In genomic region chr2:223102040-223102899, GRCh38 we compare ENCODE assay signal across 13 cellular contexts. TPM values are rescaled to one million over a fixed set of nuclear protein-coding genes. Genes with fewer than 3 reads are reported as not detected.
DNase-seq lines count a peak whose midpoint lies in the region; ATAC-seq, FAIRE-seq and TF ChIP-seq lines count a peak whose summit lies in the region.
"Had no signal": no experiment of that assay in that cellular context is flagged by ENCODE, and none has a peak within 500 bp of the region (broad histone marks: within the 10 kb centered on the region; RNA-seq: fewer than 3 reads in every experiment).

No MANE protein-coding gene starts in this region.

- peaks cover 0 to 2% (median 0%) of the 10 kb centered on the region in 8 donors for H3K9me3 Mint-ChIP-seq in CD4-positive, alpha-beta memory T cell
- H3K9me3 Mint-ChIP-seq: activated B cell treated with CpG ODN at 0.5 μM for 24 hours had no signal

- H3K14ac ChIP-seq in H1 (ENCODE audit: insufficient read length) = no peak overlapping the region

- no TSS peak for BruUV-seq in mammary epithelial cell (replicated peaks; lab: Mats Ljungman, UMichigan)

- H3K23me2 ChIP-seq in H1 (ENCODE audit: low read depth, low read length) = no peaks in the 10 kb centered on the region; the same call in 1 of the 2 replicates

- TF ChIP-seq RAD21 in H1 (IDR thresholded peaks at IDR 0.05 in 1 of 2, conservative IDR thresholded peaks at IDR 0.05 in 1 of 2; ENCODE audit: low read depth in 2 of 2, low read length in 2 of 2) = no peak

- no peak overlapping the region for H4K8ac ChIP-seq in H1 (ENCODE audit: extremely low read depth, insufficient read depth, low read length)

- no peak overlapping the region for H3K56ac ChIP-seq in H1 (replicated peaks; ENCODE audit: insufficient read length, low read depth, low read length)

- H3K79me2 ChIP-seq in mammary epithelial cell (ENCODE audit: insufficient read depth, low read length) = no peaks in the 10 kb centered on the region
- no peaks in the 10 kb centered on the region for H3K79me2 ChIP-seq in H1 (ENCODE audit: control insufficient read depth in 1 of 2, insufficient read depth in 2 of 2, low read length in 2 of 2)

- H3K4me3 ChIP-seq in mammary epithelial cell (replicated peaks in 1 of 3; ENCODE audit: insufficient read depth in 1 of 3, low read depth in 2 of 3, low read length in 3 of 3) (no peak overlapping the region), breast epithelium (no peak overlapping the region), H1 (ENCODE audit: extremely low read depth in 1 of 4, insufficient read depth in 2 of 4, low read depth in 3 of 4, low read length in 4 of 4) (no peak overlapping the region)
- H3K4me3 ChIP-seq in CD4-positive, alpha-beta memory T cell (ENCODE audit: low read length in 2 of 2) = no peak overlapping the region
- H3K4me3 ChIP-seq: coronary artery had no signal

- H2BK12ac ChIP-seq in H1 (ENCODE audit: low read depth, low read length) = 0 out of 2 replicates have a peak overlapping the region, but pooled peaks have one; percentile 62

- no peaks in the 10 kb centered on the region for H3K36me3 ChIP-seq in mammary epithelial cell (ENCODE audit: insufficient read depth, low read length)
- no peaks in the 10 kb centered on the region for H3K36me3 ChIP-seq in breast epithelium
- no peaks in the 10 kb centered on the region for H3K36me3 ChIP-seq in H1 (ENCODE audit: control insufficient read depth in 2 of 4, insufficient read depth in 4 of 4, low read length in 3 of 4)
- H3K36me3 ChIP-seq in CD4-positive, alpha-beta memory T cell (ENCODE audit: insufficient read depth, low read length) = no peaks in the 10 kb centered on the region

- H3K9ac ChIP-seq in mammary epithelial cell (ENCODE audit: insufficient read depth, low read length) (no peak overlapping the region), H1 (replicated peaks in 1 of 4; ENCODE audit: extremely low read depth in 1 of 4, low read depth in 3 of 4, low read length in 3 of 4) (no peak overlapping the region)

- in situ Hi-C loops in mammary epithelial cell (cut with MboI; ENCODE audit: low sequenced_read_pairs in 2 of 2) = loop anchor here in 1 of 2 donors (5.0 kb wide), 1 partner anchor 125 kb away; no protein-coding TSS in a partner anchor

- no peak overlapping the region for H4K5ac ChIP-seq in H1 (ENCODE audit: insufficient read length, low read depth, low read length)

- no peak overlapping the region for H3K18ac ChIP-seq in H1 (ENCODE audit: extremely low read depth, low read length)

- no peak overlapping the region for H2BK20ac ChIP-seq in H1 (ENCODE audit: low read length)

- intact Hi-C loops in mammary epithelial cell (cut with micrococcal nuclease) (loop anchor here (5.0 kb wide), 2 partner anchors 185 to 410 kb away; no protein-coding TSS in a partner anchor), breast epithelium (cut with DNase I; ENCODE audit: low total_unique reads) (no loop called here)
- intact Hi-C loops in CD4-positive, alpha-beta memory T cell (cut with micrococcal nuclease) = no loop called here

- no peaks in the 10 kb centered on the region for H3K79me1 ChIP-seq in H1 (ENCODE audit: low read depth, low read length)

- no peaks in the 10 kb centered on the region for H3K36me3 Mint-ChIP-seq in CD4-positive, alpha-beta memory T cell

- H3K4me2 ChIP-seq in mammary epithelial cell (ENCODE audit: insufficient read depth, low read depth, low read length) (no peak overlapping the region), H1 (ENCODE audit: insufficient read depth in 1 of 2, low read depth in 2 of 2, low read length in 2 of 2) (no peak overlapping the region)

- no peak overlapping the region for H2BK15ac ChIP-seq in H1 (ENCODE audit: low read length)

- H3K27ac ChIP-seq in mammary epithelial cell (ENCODE audit: insufficient read depth, low read depth, low read length) (no peak overlapping the region), breast epithelium (no peak overlapping the region), H1 (ENCODE audit: low read depth, low read length) (no peak overlapping the region)
- H3K27ac ChIP-seq in CD4-positive, alpha-beta memory T cell (ENCODE audit: low read depth, low read length) = no peak overlapping the region
- H3K27ac ChIP-seq: coronary artery had no signal

- dilution Hi-C loops in mammary epithelial cell (cut with HindIII; ENCODE audit: low sequenced_read_pairs) = loop anchor here (5.0 kb wide), 2 partner anchors 50 to 130 kb away; no protein-coding TSS in a partner anchor

- H4K91ac ChIP-seq in H1 (replicated peaks; ENCODE audit: insufficient read length, low read length) = peak overlapping the region; percentile 2

- no peak overlapping the region for H3K27ac Mint-ChIP-seq in CD4-positive, alpha-beta memory T cell
- H3K27ac Mint-ChIP-seq: activated B cell treated with CpG ODN at 0.5 μM for 24 hours, progenitor cell of endocrine pancreas had no signal

- no peak overlapping the region for H3K23ac ChIP-seq in H1 (ENCODE audit: insufficient read length)

- H3K4me1 ChIP-seq in mammary epithelial cell (ENCODE audit: insufficient read depth, low read length) (peaks cover 24% of the 10 kb centered on the region), breast epithelium (no peaks in the 10 kb centered on the region), H1 (replicated peaks in 1 of 4; ENCODE audit: control insufficient read depth in 3 of 4, insufficient read depth in 4 of 4, low read length in 3 of 4) (peaks cover 2 to 6% (median 2%) of the 10 kb centered on the region in 4 experiments; a peak in 4 of 7 replicates)
- no peaks in the 10 kb centered on the region for H3K4me1 ChIP-seq in CD4-positive, alpha-beta memory T cell (ENCODE audit: insufficient read depth, low read length)

- ATAC-seq in HG03342 (IDR thresholded peaks at IDR 0.05; ENCODE audit: unreplicated experiment) = no peak
- ATAC-seq in esophagus mucosa = no peak

- CTCF ChIA-PET in mammary epithelial cell (lab: Charles Lee; ENCODE audit: low non-redundant PET) = no interaction called here
- CTCF ChIA-PET in H1 (lab: Charles Lee; ENCODE audit: partially characterized antibody) = interaction anchor here (0.6 to 4.5 kb wide), 21 partner anchors 9 to 135 kb away, joined by 3 to 40 read pairs (median 4); no protein-coding TSS in a partner anchor
- CTCF ChIA-PET in CD4-positive, alpha-beta memory T cell (lab: Charles Lee; ENCODE audit: partially characterized antibody) = no interaction called here

- TF ChIP-seq CTCF in mammary epithelial cell (conservative IDR thresholded peaks at IDR 0.05 in 1 of 2, IDR thresholded peaks at IDR 0.05 in 1 of 2; ENCODE audit: extremely low read depth in 1 of 2, insufficient read depth in 1 of 2, low read depth in 1 of 2, low read length in 2 of 2) (no peak), breast epithelium (IDR thresholded peaks at IDR 0.05) (no peak), H1 (IDR thresholded peaks at IDR 0.05; ENCODE audit: control extremely low read depth in 1 of 3, insufficient read depth in 1 of 3, low read depth in 1 of 3, low read length in 3 of 3) (no peak)

- H3K27me3 ChIP-seq in mammary epithelial cell (ENCODE audit: insufficient read depth, low read length) (no peaks in the 10 kb centered on the region), breast epithelium (no peaks in the 10 kb centered on the region), H1 (replicated peaks in 1 of 4; ENCODE audit: control insufficient read depth in 3 of 4, extremely low read depth in 1 of 4, insufficient read depth in 3 of 4, low read length in 3 of 4) (no peaks in the 10 kb centered on the region)
- H3K27me3 ChIP-seq in CD4-positive, alpha-beta memory T cell (ENCODE audit: insufficient read depth, low read length) = no peaks in the 10 kb centered on the region

- no peak for TF ChIP-seq EP300 in H1 (IDR thresholded peaks at IDR 0.05; ENCODE audit: borderline replicate concordance in 1 of 2, low read depth in 2 of 2, low read length in 2 of 2)

- H3K4me1 Mint-ChIP-seq in CD4-positive, alpha-beta memory T cell = no peaks in the 10 kb centered on the region
- H3K4me1 Mint-ChIP-seq: activated B cell treated with CpG ODN at 0.5 μM for 24 hours had no signal

- no peak overlapping the region for H3K4ac ChIP-seq in H1 (replicated peaks; ENCODE audit: insufficient read length, low read depth, low read length)

- no peaks in the 10 kb centered on the region for H3K27me3 Mint-ChIP-seq in CD4-positive, alpha-beta memory T cell
- H3K27me3 Mint-ChIP-seq: progenitor cell of endocrine pancreas had no signal

- TF ChIP-seq POLR2A in breast epithelium (IDR thresholded peaks at IDR 0.05) (no peak), H1 (IDR thresholded peaks at IDR 0.05; ENCODE audit: control extremely low read depth in 1 of 2, low read depth in 2 of 2, low read length in 2 of 2) (no peak)

- no peak overlapping the region for H3K4me3 Mint-ChIP-seq in CD4-positive, alpha-beta memory T cell
- H3K4me3 Mint-ChIP-seq: activated B cell treated with CpG ODN at 0.5 μM for 24 hours had no signal

- H2BK5ac ChIP-seq in H1 (ENCODE audit: low read depth, low read length) = no peak overlapping the region

- WGBS in mammary epithelial cell (ENCODE audit: low coverage, missing lambda C conversion rate) = 85% methylated on average over 6 of the region's 6 CpGs
- WGBS in H1 (ENCODE audit: extremely low coverage in 1 of 2, insufficient coverage in 1 of 2, insufficient read length in 1 of 2, insufficient replicate concordance in 2 of 2, low coverage in 1 of 2, low lambda C conversion rate in 2 of 2, missing lambda C conversion rate in 1 of 2), 2 experiments = 80% methylated on average over 6 of the region's 6 CpGs; no CpG with 5 or more reads in 1 of the 2 experiments

- H3K9me3 ChIP-seq in mammary epithelial cell (replicated peaks; ENCODE audit: insufficient read depth, low read length) (no peaks in the 10 kb centered on the region), breast epithelium (no peaks in the 10 kb centered on the region), H1 (ENCODE audit: insufficient read depth in 2 of 2, low read depth in 1 of 2, low read length in 1 of 2) (no peaks in the 10 kb centered on the region)
- no peaks in the 10 kb centered on the region for H3K9me3 ChIP-seq in CD4-positive, alpha-beta memory T cell (ENCODE audit: control insufficient read depth in 1 of 2, low read length in 2 of 2)

- no peak overlapping the region for H2BK120ac ChIP-seq in H1 (replicated peaks; ENCODE audit: low read depth, low read length)

- DNase-seq in mammary epithelial cell (no peak), breast epithelium (ENCODE audit: low spot score in 2 of 2) (no peak), NCI-H82 (lab: John Stamatoyannopoulos, UW) (peak; percentile 83), H1 (ENCODE audit: low read depth in 1 of 2, low spot score in 2 of 2) (no peak), superior temporal gyrus (ENCODE audit: extremely low spot score) (peak; percentile 71)
- DNase-seq in CD4-positive, alpha-beta memory T cell = no peak
- DNase-seq: activated B cell treated with CpG ODN at 0.5 μM for 24 hours, activated T-cell treated with anti-CD3 and anti-CD28 coated beads for 4 hours had no signal

- H2AK5ac ChIP-seq in H1 (ENCODE audit: low read depth, low read length) = no peak overlapping the region

- no peak for FAIRE-seq in H1 (lab: Jason Lieb, UNC)
- FAIRE-seq: GM12891 had no signal

- POLR2A ChIA-PET in H1 (lab: Charles Lee; ENCODE audit: partially characterized antibody) = interaction anchor here (1.1 kb wide), 1 partner anchor 119 kb away, joined by 4 read pairs; no protein-coding TSS in a partner anchor
- POLR2A ChIA-PET in CD4-positive, alpha-beta memory T cell (lab: Charles Lee; ENCODE audit: partially characterized antibody) = no interaction called here

- H2AFZ ChIP-seq in mammary epithelial cell (ENCODE audit: low read depth, low read length) = peak overlapping the region; percentile 78
- H2AFZ ChIP-seq in H1 (ENCODE audit: low read length) = peak overlapping the region; percentile 93

- H4K20me1 ChIP-seq in mammary epithelial cell (ENCODE audit: insufficient read depth, low read length) = no peaks in the 10 kb centered on the region
- H4K20me1 ChIP-seq in H1 (replicated peaks in 1 of 2; ENCODE audit: control insufficient read depth in 1 of 2, insufficient read depth in 2 of 2, low read length in 2 of 2) = no peaks in the 10 kb centered on the region

RNA-seq across cellular contexts. Expression of gene KCNE4, which starts 50.3 kb away (rescaled TPM):
- total RNA-seq in mammary epithelial cell (under 1 TPM; 0.33 to 0.71 TPM), breast epithelium (10 to 100 TPM in 1 of 3 donors, 1 to 10 TPM in 2; 5.0 to 26.2 (median 9.3) TPM), esophagus mucosa (0.12 TPM)
- polyA plus RNA-seq in mammary epithelial cell (0.25 TPM), H1 (2011; rRNA removed) (0.03 and 0.08 TPM in 2 replicates)
- not detected for polyA minus RNA-seq in mammary epithelial cell
- 0.09 TPM in 1 of 2 replicates, not detected in the other for total RNA-seq in H1 (2021; fragmentation: NEBNext Ultra II Directional; extraction: Animal tissue kit (Norgen Biotek cat#: 25700))
- polyA plus RNA-seq in H1 (2011; cell fraction: cytosol; rRNA removed) = 0.04 TPM
- polyA plus RNA-seq in H1 (2011; cell fraction: nucleus; rRNA removed) = 0.03 TPM
- polyA plus RNA-seq in H1 (2012, experiment 1 of 2) = 0.09 to 0.17 TPM (median 0.10 TPM) in 3 of 4 replicates, not detected in the other
- polyA plus RNA-seq in H1 (2012, experiment 2 of 2) = not detected
- polyA plus RNA-seq in H1 (2013, experiment 1 of 2) = not detected
- 0.06 TPM for polyA plus RNA-seq in H1 (2013, experiment 2 of 2)
- 0.05 TPM in 1 of 2 replicates, not detected in the other for polyA minus RNA-seq in H1 (2011; rRNA and poly(A)+ RNA removed)
- not detected for polyA minus RNA-seq in H1 (2011; cell fraction: cytosol; rRNA and poly(A)+ RNA removed)
- polyA minus RNA-seq in H1 (2011; cell fraction: nucleus; rRNA and poly(A)+ RNA removed) = not detected
- not detected for total RNA-seq in CD4-positive, alpha-beta memory T cell
- polyA plus RNA-seq in CD4-positive, alpha-beta memory T cell = not detected
- total RNA-seq: activated B cell treated with CpG ODN at 0.5 μM for 24 hours had no signal

Comparison
In these comparisons a context has a peak if more than half of its experiments do, and no peak if none do; other contexts are left out.
1. DNase-seq: peak in NCI-H82 (single experiment) and superior temporal gyrus (single experiment); none in mammary epithelial cell (single experiment), breast epithelium (0 of 2), H1 (0 of 2) and CD4-positive, alpha-beta memory T cell (0 of 5).